1 cellular context compared by ENCODE assay signal in the genomic region with DNA sequence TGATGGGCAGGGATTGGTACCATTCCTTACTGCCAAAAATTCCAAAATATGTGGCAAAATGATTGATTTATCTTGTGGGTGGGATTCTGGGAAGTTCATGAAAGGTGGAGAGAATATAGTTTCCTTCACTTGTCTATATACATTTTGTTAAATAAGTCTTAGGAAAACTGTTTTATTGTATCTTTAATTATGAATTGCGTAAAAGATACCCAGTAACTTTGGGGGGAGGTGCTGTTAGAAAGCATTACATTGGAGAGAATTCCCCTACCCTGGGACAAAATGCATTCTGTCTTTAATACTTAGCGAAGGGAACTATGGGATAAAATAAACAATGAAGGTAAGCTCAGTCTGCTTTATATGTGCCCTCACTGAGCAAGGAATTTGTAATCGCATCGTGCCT.
TF ChIP-seq lines count a peak whose summit lies in the region.

No MANE protein-coding gene starts in this region.

TF ChIP-seq in H1, 55 proteins besides CTCF, POLR2A, EP300 and RAD21:
- TF ChIP-seq CTBP2 (IDR thresholded peaks at IDR 0.05; ENCODE audit: borderline replicate concordance, insufficient read depth, insufficient read length, low read length) (no peak), SIRT6 (IDR thresholded peaks at IDR 0.05; ENCODE audit: low read length) (no peak), NRF1 (IDR thresholded peaks at IDR 0.05; ENCODE audit: low read depth, low read length) (no peak)
